In genomic region chr11:8870461-8871282, GRCh38 we compare ENCODE assay signal across 8 cellular contexts. TPM values are rescaled to one million over a fixed set of nuclear protein-coding genes. Genes with fewer than 3 reads are reported as not detected.
DNase-seq lines count a peak whose midpoint lies in the region; ATAC-seq and TF ChIP-seq lines count a peak whose summit lies in the region.

No MANE protein-coding gene starts in this region.

- H3K9me3 Mint-ChIP-seq in activated CD8-positive, alpha-beta T cell treated with anti-CD3 and anti-CD28 coated beads, Interleukin-2, amount 10 ng/mL, durations not matched to agents 7 days and 5 days (ENCODE audit: insufficient read depth) = no peaks in the 10 kb centered on the region
- H3K9me3 Mint-ChIP-seq in naive thymus-derived CD4-positive, alpha-beta T cell = no peaks in the 10 kb centered on the region

- H3K36me3 ChIP-seq in naive thymus-derived CD4-positive, alpha-beta T cell (ENCODE audit: control insufficient read depth in 2 of 3, insufficient read depth in 3 of 3, low read length in 3 of 3) = no peaks in the 10 kb centered on the region
- no peaks in the 10 kb centered on the region for H3K36me3 ChIP-seq in uterus

- DNase-seq in NCI-H187 (lab: John Stamatoyannopoulos, UW) (peak; percentile 48 to 65), NCI-H187 treated with DMSO at 0.1 percent for 48 hours (lab: John Stamatoyannopoulos, UW) (no peak), NB4 (ENCODE audit: low read depth) (peak; percentile 47), fibroblast of the conjunctiva (ENCODE audit: low read depth) (peak; percentile 44), uterus (peak; percentile 64 to 66), NK-92 (lab: John Stamatoyannopoulos, UW; ENCODE audit: unreplicated experiment) (no peak)
- peak; percentile 31 for DNase-seq in activated CD8-positive, alpha-beta T cell treated with anti-CD3 and anti-CD28 coated beads, Interleukin-2, amount 10 ng/mL, durations not matched to agents 7 days and 5 days
- DNase-seq in naive thymus-derived CD4-positive, alpha-beta T cell = no peak

- peak overlapping the region; percentile 69 for H3K4me3 Mint-ChIP-seq in activated CD8-positive, alpha-beta T cell treated with anti-CD3 and anti-CD28 coated beads, Interleukin-2, amount 10 ng/mL, durations not matched to agents 7 days and 5 days
- peak overlapping the region; percentile 45 to 79 (median 68) for H3K4me3 Mint-ChIP-seq in naive thymus-derived CD4-positive, alpha-beta T cell

- H3K36me3 Mint-ChIP-seq in activated CD8-positive, alpha-beta T cell treated with anti-CD3 and anti-CD28 coated beads, Interleukin-2, amount 10 ng/mL, durations not matched to agents 7 days and 5 days (ENCODE audit: low read depth) = no peaks in the 10 kb centered on the region
- no peaks in the 10 kb centered on the region for H3K36me3 Mint-ChIP-seq in naive thymus-derived CD4-positive, alpha-beta T cell

- POLR2A ChIA-PET in activated CD8-positive, alpha-beta T cell treated with anti-CD3 and anti-CD28 coated beads, Interleukin-2, amount 10 ng/mL, durations not matched to agents 7 days and 5 days (lab: Charles Lee) = interaction anchor here (0.9 kb wide), 1 partner anchor 91 kb away, joined by 3 read pairs; no protein-coding TSS in a partner anchor
- POLR2A ChIA-PET in naive thymus-derived CD4-positive, alpha-beta T cell (lab: Charles Lee) = no interaction called here

- peaks cover 0 to 7% of the 10 kb centered on the region in 2 donors for H3K27me3 ChIP-seq in naive thymus-derived CD4-positive, alpha-beta T cell (ENCODE audit: control insufficient read depth in 2 of 2, insufficient read depth in 2 of 2, low read length in 2 of 2)
- H3K27me3 ChIP-seq in uterus = no peaks in the 10 kb centered on the region

- H3K4me3 ChIP-seq in NB4 (ENCODE audit: low read depth, low read length) = peak overlapping the region; percentile 21
- H3K4me3 ChIP-seq in naive thymus-derived CD4-positive, alpha-beta T cell (ENCODE audit: low read length) = no peak overlapping the region
- H3K4me3 ChIP-seq in uterus = peak overlapping the region; percentile 59 to 93

- peaks cover 50% of the 10 kb centered on the region for H3K27me3 Mint-ChIP-seq in activated CD8-positive, alpha-beta T cell treated with anti-CD3 and anti-CD28 coated beads, Interleukin-2, amount 10 ng/mL, durations not matched to agents 7 days and 5 days (ENCODE audit: low read depth)
- peaks cover 24 to 70% (median 56%) of the 10 kb centered on the region in 5 donors for H3K27me3 Mint-ChIP-seq in naive thymus-derived CD4-positive, alpha-beta T cell

- no peak for TF ChIP-seq CTCF in NB4 (IDR thresholded peaks at IDR 0.05; ENCODE audit: low read depth, low read length)
- TF ChIP-seq CTCF in uterus (IDR thresholded peaks at IDR 0.05) = no peak

- no peaks in the 10 kb centered on the region for H3K4me1 ChIP-seq in naive thymus-derived CD4-positive, alpha-beta T cell (ENCODE audit: control insufficient read depth in 2 of 2, insufficient read depth in 2 of 2, low read length in 2 of 2)
- H3K4me1 ChIP-seq in uterus = peaks cover 0 to 5% of the 10 kb centered on the region in 2 donors

- peak; percentile 67 for ATAC-seq in activated CD8-positive, alpha-beta T cell treated with anti-CD3 and anti-CD28 coated beads, Interleukin-2, amount 10 ng/mL, durations not matched to agents 7 days and 5 days
- no peak for ATAC-seq in naive thymus-derived CD4-positive, alpha-beta T cell

- H3K27ac Mint-ChIP-seq in activated CD8-positive, alpha-beta T cell treated with anti-CD3 and anti-CD28 coated beads, Interleukin-2, amount 10 ng/mL, durations not matched to agents 7 days and 5 days = no peak overlapping the region
- no peak overlapping the region for H3K27ac Mint-ChIP-seq in naive thymus-derived CD4-positive, alpha-beta T cell

- intact Hi-C loops in naive thymus-derived CD4-positive, alpha-beta T cell (cut with micrococcal nuclease) = loop anchor here in 1 of 2 donors (5.0 kb wide), 1 partner anchor 42 kb away; the partner anchor contains the start of gene AKIP1
- intact Hi-C loops in uterus (cut with DNase I; ENCODE audit: low total_unique reads) = no loop called here

- H3K27ac ChIP-seq in naive thymus-derived CD4-positive, alpha-beta T cell (ENCODE audit: low read depth, low read length) = no peak overlapping the region
- peak overlapping the region; percentile 85 to 96 for H3K27ac ChIP-seq in uterus

- no peak for TF ChIP-seq POLR2A in NB4 (IDR thresholded peaks at IDR 0.05; ENCODE audit: extremely low read depth, insufficient read length)
- TF ChIP-seq POLR2A in uterus (IDR thresholded peaks at IDR 0.05) = no peak

- CTCF ChIA-PET in activated CD8-positive, alpha-beta T cell treated with anti-CD3 and anti-CD28 coated beads, Interleukin-2, amount 10 ng/mL, durations not matched to agents 7 days and 5 days (lab: Charles Lee) = interaction anchor here (0.6 kb wide), 1 partner anchor 332 kb away, joined by 3 read pairs; no protein-coding TSS in a partner anchor
- CTCF ChIA-PET in naive thymus-derived CD4-positive, alpha-beta T cell (lab: Charles Lee) = interaction anchor here (0.6 kb wide), 1 partner anchor 43 kb away, joined by 3 read pairs; no protein-coding TSS in a partner anchor

- H3K9me3 ChIP-seq in naive thymus-derived CD4-positive, alpha-beta T cell (ENCODE audit: control insufficient read depth in 2 of 3, low read length in 3 of 3) = no peaks in the 10 kb centered on the region
- H3K9me3 ChIP-seq in uterus = no peaks in the 10 kb centered on the region

- peaks cover 18% of the 10 kb centered on the region for H3K4me1 Mint-ChIP-seq in activated CD8-positive, alpha-beta T cell treated with anti-CD3 and anti-CD28 coated beads, Interleukin-2, amount 10 ng/mL, durations not matched to agents 7 days and 5 days (ENCODE audit: low read depth)
- H3K4me1 Mint-ChIP-seq in naive thymus-derived CD4-positive, alpha-beta T cell = peaks cover 8 to 21% (median 14%) of the 10 kb centered on the region in 7 donors

RNA-seq across cellular contexts. Expression of gene AKIP1, which starts 40.3 kb away (rescaled TPM):
- 10 to 100 TPM; 26.8 to 27.2 TPM for total RNA-seq in activated CD8-positive, alpha-beta T cell treated with anti-CD3 and anti-CD28 coated beads, Interleukin-2, amount 10 ng/mL, durations not matched to agents 7 days and 5 days
- 10 to 100 TPM in 3 of 5 experiments, 1 to 10 TPM in 2; 5.6 to 20.9 (median 11.2) TPM for total RNA-seq in naive thymus-derived CD4-positive, alpha-beta T cell
- polyA plus RNA-seq in naive thymus-derived CD4-positive, alpha-beta T cell = 1 to 10 TPM; 8.1 to 9.9 TPM
- total RNA-seq in uterus = 10 to 100 TPM in 2 of 4 donors, 1 to 10 TPM in 2; 2.6 to 32.7 (median 14.6) TPM

Comparison
In these comparisons a context has a peak if more than half of its experiments do, and no peak if none do; other contexts are left out.
1. DNase-seq: peak in NCI-H187 (2 of 2), NB4 (single experiment), activated CD8-positive, alpha-beta T cell treated with anti-CD3 and anti-CD28 coated beads, Interleukin-2, amount 10 ng/mL, durations not matched to agents 7 days and 5 days (single experiment), fibroblast of the conjunctiva (single experiment) and uterus (2 of 2); none in NCI-H187 treated with DMSO at 0.1 percent for 48 hours (single experiment), naive thymus-derived CD4-positive, alpha-beta T cell (0 of 9) and NK-92 (single experiment).